14 cellular contexts compared by ENCODE assay signal in the genomic region with DNA sequence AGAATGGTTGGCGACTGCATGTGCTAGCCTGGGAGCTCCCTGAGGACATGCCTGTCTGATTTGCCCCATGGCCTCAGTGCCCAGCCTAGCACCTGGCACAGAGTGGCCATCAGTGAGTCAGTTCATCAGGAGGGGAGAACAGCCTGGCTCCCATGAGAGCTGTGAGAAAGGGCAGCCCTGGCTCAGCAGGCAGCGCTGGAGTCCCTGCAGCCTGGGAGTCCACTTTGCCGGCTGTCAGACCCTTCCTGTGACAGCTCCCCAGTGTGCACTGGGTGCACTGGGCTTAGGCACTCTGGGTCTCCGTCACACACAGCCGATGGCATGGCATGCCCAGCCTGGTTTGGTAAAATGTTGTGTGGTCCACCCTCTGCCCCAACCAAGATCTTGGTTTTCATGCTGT. TPM values are rescaled to one million over a fixed set of nuclear protein-coding genes. Genes with fewer than 3 reads are reported as not detected.
A peak's percentile ranks its signal among the peaks of the same experiment; 100 is the strongest.
DNase-seq lines count a peak whose midpoint lies in the region; ATAC-seq and TF ChIP-seq lines count a peak whose summit lies in the region.
"Had no signal": no experiment of that assay in that cellular context is flagged by ENCODE, and none has a peak within 500 bp of the region (broad histone marks: within the 10 kb centered on the region; RNA-seq: fewer than 3 reads in every experiment).

No MANE protein-coding gene starts in this region.

- no peaks in the 10 kb centered on the region for H3K9me3 Mint-ChIP-seq in CD8-positive, alpha-beta T cell
- H3K9me3 Mint-ChIP-seq in stimulated activated memory B cell treated with anti-CD40 and anti-IgM and Interleukin-4, amounts not matched to agents 10 μg/mL and 1 μg/mL and 100 μg/mL, for 72 hours, result no peaks in the 10 kb centered on the region
- H3K9me3 Mint-ChIP-seq: GM23338 had no signal

- H3K4me3 ChIP-seq in CD8-positive, alpha-beta T cell (ENCODE audit: low read depth, low read length), result no peak overlapping the region
- no peak overlapping the region for H3K4me3 ChIP-seq in OCI-LY3 (ENCODE audit: low read length)
- no peak overlapping the region for H3K4me3 ChIP-seq in mesendoderm (ENCODE audit: low read length)
- H3K4me3 ChIP-seq: BLaER1, GM23338 had no signal

- no peak for DNase-seq in CD8-positive, alpha-beta T cell
- no peak for DNase-seq in mesendoderm
- DNase-seq in substantia nigra (lab: John Stamatoyannopoulos, UW), result no peak
- DNase-seq in activated T-cell treated with anti-CD3 and anti-CD28 coated beads, Interleukin-2, amount 50 U/mL, for 48 hours, result no peak
- DNase-seq: DMS79 treated with DMSO at 0.1 percent for 48 hours, KG1, NCI-H1048, NCI-H1930, NCI-H2171 had no signal

- no peak for ATAC-seq in CD8-positive, alpha-beta T cell
- no peak for ATAC-seq in HG02840 (IDR thresholded peaks at IDR 0.05; ENCODE audit: low FRiP score, unreplicated experiment)
- no peak for ATAC-seq in stimulated activated memory B cell treated with anti-CD40 and anti-IgM and Interleukin-4, amounts not matched to agents 10 μg/mL and 1 μg/mL and 100 μg/mL, for 72 hours

- no peaks in the 10 kb centered on the region for H3K27me3 Mint-ChIP-seq in CD8-positive, alpha-beta T cell (ENCODE audit: low read depth)
- peaks cover 11% of the 10 kb centered on the region for H3K27me3 Mint-ChIP-seq in stimulated activated memory B cell treated with anti-CD40 and anti-IgM and Interleukin-4, amounts not matched to agents 10 μg/mL and 1 μg/mL and 100 μg/mL, for 72 hours

- no peak overlapping the region for H2BK120ac ChIP-seq in mesendoderm (ENCODE audit: low read depth, low read length)

- no peak overlapping the region for H3K4ac ChIP-seq in mesendoderm (ENCODE audit: low read depth, low read length)

- H2AK5ac ChIP-seq in mesendoderm (ENCODE audit: low read length), result no peak overlapping the region

- TF ChIP-seq CTCF in CD8-positive, alpha-beta T cell (IDR thresholded peaks at IDR 0.05), result no peak
- TF ChIP-seq CTCF in OCI-LY3 (IDR thresholded peaks at IDR 0.05; ENCODE audit: low read depth, low read length), result no peak

- H2BK5ac ChIP-seq in mesendoderm (ENCODE audit: low read length), result no peak overlapping the region

- H3K79me2 ChIP-seq in OCI-LY3 (ENCODE audit: low read length), result no peaks in the 10 kb centered on the region
- H3K79me2 ChIP-seq in mesendoderm (ENCODE audit: control insufficient read depth, insufficient read depth, low read length), result no peaks in the 10 kb centered on the region

- CTCF ChIA-PET in CD8-positive, alpha-beta T cell (lab: Charles Lee), result interaction anchor here (0.6 to 3.4 kb wide), 24 partner anchors 9 to 239 kb away, joined by 3 to 14 read pairs (median 4); no protein-coding TSS in a partner anchor

- H2AFZ ChIP-seq in OCI-LY3 (ENCODE audit: low read depth, low read length), result 0 out of 2 replicates have a peak overlapping the region, but pooled peaks have one; percentile 21
- H2AFZ ChIP-seq: GM23338 had no signal

- H3K56ac ChIP-seq in mesendoderm (ENCODE audit: low read length), result peak overlapping the region; percentile 25

- H3K4me2 ChIP-seq in OCI-LY3 (ENCODE audit: low read length) (no peak overlapping the region), mesendoderm (ENCODE audit: low read length) (no peak overlapping the region)
- H3K4me2 ChIP-seq: BLaER1, GM23338 had no signal

- intact Hi-C loops in CD8-positive, alpha-beta T cell (cut with DNase I, micrococcal nuclease), result no loop called here

- no peak overlapping the region for H3K4me3 Mint-ChIP-seq in CD8-positive, alpha-beta T cell
- no peak overlapping the region for H3K4me3 Mint-ChIP-seq in stimulated activated memory B cell treated with anti-CD40 and anti-IgM and Interleukin-4, amounts not matched to agents 10 μg/mL and 1 μg/mL and 100 μg/mL, for 72 hours
- H3K4me3 Mint-ChIP-seq: GM23338 had no signal

- peaks cover 13% of the 10 kb centered on the region for H3K36me3 ChIP-seq in CD8-positive, alpha-beta T cell (ENCODE audit: insufficient read depth, low read length)
- H3K36me3 ChIP-seq in OCI-LY3 (replicated peaks; ENCODE audit: low read depth, low read length), result no peaks in the 10 kb centered on the region
- no peaks in the 10 kb centered on the region for H3K36me3 ChIP-seq in mesendoderm (ENCODE audit: control insufficient read depth, insufficient read depth, low read length)
- H3K36me3 ChIP-seq: BLaER1 had no signal

- no peak overlapping the region for H4K8ac ChIP-seq in mesendoderm (ENCODE audit: low read depth, low read length)

- peaks cover 66% of the 10 kb centered on the region for H3K4me1 ChIP-seq in CD8-positive, alpha-beta T cell (ENCODE audit: insufficient read depth, low read length)
- H3K4me1 ChIP-seq in OCI-LY3 (ENCODE audit: low read length), result peaks cover 4% of the 10 kb centered on the region
- peaks cover 2% of the 10 kb centered on the region for H3K4me1 ChIP-seq in mesendoderm (ENCODE audit: control insufficient read depth, low read depth, low read length)

- no peak overlapping the region for H3K23ac ChIP-seq in mesendoderm (ENCODE audit: low read length)

- WGBS in mesendoderm (ENCODE audit: extremely low coverage, insufficient coverage, low lambda C conversion rate), result no CpG with 5 or more reads among the region's 5 CpGs

- peaks cover 26% of the 10 kb centered on the region for H3K36me3 Mint-ChIP-seq in CD8-positive, alpha-beta T cell
- H3K36me3 Mint-ChIP-seq in stimulated activated memory B cell treated with anti-CD40 and anti-IgM and Interleukin-4, amounts not matched to agents 10 μg/mL and 1 μg/mL and 100 μg/mL, for 72 hours, result no peaks in the 10 kb centered on the region

- H3K27ac Mint-ChIP-seq in CD8-positive, alpha-beta T cell, result peak overlapping the region; percentile 84
- H3K27ac Mint-ChIP-seq in stimulated activated memory B cell treated with anti-CD40 and anti-IgM and Interleukin-4, amounts not matched to agents 10 μg/mL and 1 μg/mL and 100 μg/mL, for 72 hours, result no peak overlapping the region
- H3K27ac Mint-ChIP-seq: GM23338 had no signal

- H3K27me3 ChIP-seq in CD8-positive, alpha-beta T cell (ENCODE audit: insufficient read depth, low read length), result no peaks in the 10 kb centered on the region
- H3K27me3 ChIP-seq in OCI-LY3 (ENCODE audit: low read depth, low read length) (no peaks in the 10 kb centered on the region), mesendoderm (ENCODE audit: insufficient read depth, low read length, poor library complexity) (no peaks in the 10 kb centered on the region)
- H3K27me3 ChIP-seq: BLaER1 had no signal

- no peak overlapping the region for H3K9ac ChIP-seq in OCI-LY3 (ENCODE audit: low read length)
- H3K9ac ChIP-seq in mesendoderm (ENCODE audit: low read length), result no peak overlapping the region
- H3K9ac ChIP-seq: BLaER1 had no signal

- H3K27ac ChIP-seq in CD8-positive, alpha-beta T cell (ENCODE audit: low read depth, low read length), result no peak overlapping the region
- H3K27ac ChIP-seq in OCI-LY3 (ENCODE audit: low read length) (no peak overlapping the region), mesendoderm (ENCODE audit: low read depth, low read length) (no peak overlapping the region), substantia nigra (ENCODE audit: low read depth, low read length, poor library complexity, severe bottlenecking) (peak overlapping the region; percentile 55)
- H3K27ac ChIP-seq: BLaER1 had no signal

- no peak overlapping the region for H2BK15ac ChIP-seq in mesendoderm (replicated peaks; ENCODE audit: low read depth)

- no peak overlapping the region for H3K18ac ChIP-seq in mesendoderm (ENCODE audit: low read length)

- peaks cover 66% of the 10 kb centered on the region for H3K4me1 Mint-ChIP-seq in CD8-positive, alpha-beta T cell (ENCODE audit: low read depth)
- H3K4me1 Mint-ChIP-seq in stimulated activated memory B cell treated with anti-CD40 and anti-IgM and Interleukin-4, amounts not matched to agents 10 μg/mL and 1 μg/mL and 100 μg/mL, for 72 hours, result peaks cover 11% of the 10 kb centered on the region

- H3K9me3 ChIP-seq in CD8-positive, alpha-beta T cell (ENCODE audit: low read length), result no peaks in the 10 kb centered on the region
- no peaks in the 10 kb centered on the region for H3K9me3 ChIP-seq in OCI-LY3 (ENCODE audit: insufficient read depth, low read length)
- H3K9me3 ChIP-seq: BLaER1 had no signal

- no peak overlapping the region for H4K5ac ChIP-seq in mesendoderm (ENCODE audit: low read length)

- H4K20me1 ChIP-seq in OCI-LY3 (ENCODE audit: insufficient read depth, low read length), result no peaks in the 10 kb centered on the region
- H4K20me1 ChIP-seq: BLaER1 had no signal

- POLR2A ChIA-PET in CD8-positive, alpha-beta T cell (lab: Charles Lee), result interaction anchor here (0.6 to 4.6 kb wide), 22 partner anchors 9 to 340 kb away, joined by 3 to 26 read pairs (median 3); partner anchors contain the start of genes LDLRAP1, MTFR1L and SYF2

- no peaks in the 10 kb centered on the region for H3K79me1 ChIP-seq in mesendoderm (ENCODE audit: low read length)

RNA-seq across cellular contexts. Expression of gene LDLRAP1, which starts 28.7 kb away (rescaled TPM):
- total RNA-seq in CD8-positive, alpha-beta T cell, result 10 to 100 TPM; 46.1 to 49.5 TPM
- polyA plus RNA-seq in mesendoderm (2013, experiment 1 of 2), result 11.7 TPM
- polyA plus RNA-seq in mesendoderm (2013, experiment 2 of 2), result 11.7 TPM

RNA-seq across cellular contexts. Expression of gene MAN1C1, which starts 44.5 kb away (rescaled TPM):
- total RNA-seq in CD8-positive, alpha-beta T cell, result 10 to 100 TPM; 24.6 to 25.7 TPM
- 7.7 TPM for polyA plus RNA-seq in mesendoderm (2013, experiment 1 of 2)
- 7.4 TPM for polyA plus RNA-seq in mesendoderm (2013, experiment 2 of 2)
